8 cellular contexts compared by ENCODE assay signal in the genomic region with DNA sequence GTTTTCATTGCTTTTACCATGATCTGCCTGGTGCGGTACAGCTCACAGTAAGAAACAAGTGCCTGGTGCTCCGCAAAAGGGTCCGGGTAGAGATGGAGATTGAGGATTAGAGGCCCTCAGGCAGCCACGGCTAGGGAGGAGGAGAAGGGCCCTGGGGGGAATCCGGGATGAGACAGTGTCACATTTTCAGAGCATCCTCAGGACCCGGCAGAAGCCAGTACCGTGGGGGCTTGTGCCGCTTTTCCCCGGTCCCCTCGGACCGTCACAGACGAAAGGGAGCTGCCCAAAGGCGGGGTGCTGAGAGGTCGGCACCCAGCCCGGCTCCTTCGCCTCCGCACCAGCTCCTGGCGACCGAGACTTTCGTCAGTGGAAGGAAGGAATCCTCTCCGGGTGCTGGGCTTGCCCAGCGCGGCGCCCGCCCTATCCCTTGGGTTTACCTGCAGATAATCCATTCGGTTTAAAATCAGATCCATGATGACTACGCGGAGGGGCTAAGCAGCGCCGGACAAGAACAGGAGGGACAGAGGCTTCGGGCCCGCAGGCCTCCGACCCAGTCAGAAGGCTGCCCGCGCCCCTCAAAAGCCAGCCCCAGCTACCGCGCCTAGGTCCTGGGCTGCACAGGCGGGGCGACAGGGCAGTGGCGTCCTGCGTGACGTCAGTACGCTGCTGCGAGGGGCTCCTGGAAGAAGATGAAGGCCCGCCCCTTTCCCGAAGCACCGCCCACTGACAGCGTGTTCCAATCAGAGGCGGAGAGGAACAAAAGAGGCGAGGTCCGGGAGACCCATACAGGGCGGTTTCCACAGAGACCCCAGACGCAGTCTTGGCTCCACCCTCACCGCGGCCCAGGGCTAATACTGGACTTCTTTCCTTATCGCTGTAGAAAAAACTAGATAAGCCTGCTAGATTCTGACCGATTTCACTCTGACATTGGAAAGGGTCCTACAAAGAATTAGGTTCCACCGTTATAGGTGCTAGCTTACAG. TPM values are rescaled to one million over a fixed set of nuclear protein-coding genes. Genes with fewer than 3 reads are reported as not detected.
A peak's percentile ranks its signal among the peaks of the same experiment; 100 is the strongest.
DNase-seq lines count a peak whose midpoint lies in the region; ATAC-seq and TF ChIP-seq lines count a peak whose summit lies in the region.

A gene with protein sequence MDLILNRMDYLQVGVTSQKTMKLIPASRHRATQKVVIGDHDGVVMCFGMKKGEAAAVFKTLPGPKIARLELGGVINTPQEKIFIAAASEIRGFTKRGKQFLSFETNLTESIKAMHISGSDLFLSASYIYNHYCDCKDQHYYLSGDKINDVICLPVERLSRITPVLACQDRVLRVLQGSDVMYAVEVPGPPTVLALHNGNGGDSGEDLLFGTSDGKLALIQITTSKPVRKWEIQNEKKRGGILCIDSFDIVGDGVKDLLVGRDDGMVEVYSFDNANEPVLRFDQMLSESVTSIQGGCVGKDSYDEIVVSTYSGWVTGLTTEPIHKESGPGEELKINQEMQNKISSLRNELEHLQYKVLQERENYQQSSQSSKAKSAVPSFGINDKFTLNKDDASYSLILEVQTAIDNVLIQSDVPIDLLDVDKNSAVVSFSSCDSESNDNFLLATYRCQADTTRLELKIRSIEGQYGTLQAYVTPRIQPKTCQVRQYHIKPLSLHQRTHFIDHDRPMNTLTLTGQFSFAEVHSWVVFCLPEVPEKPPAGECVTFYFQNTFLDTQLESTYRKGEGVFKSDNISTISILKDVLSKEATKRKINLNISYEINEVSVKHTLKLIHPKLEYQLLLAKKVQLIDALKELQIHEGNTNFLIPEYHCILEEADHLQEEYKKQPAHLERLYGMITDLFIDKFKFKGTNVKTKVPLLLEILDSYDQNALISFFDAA (minus strand): TSS at position 634 of the 982 bp plus-strand sequence. CDS start 161 bp downstream, at position 473.

- peaks cover 19% of the 10 kb centered on the region for H3K36me3 Mint-ChIP-seq in activated CD4-positive, alpha-beta T cell treated with anti-CD3 and anti-CD28 coated beads, Interleukin-2, amount 10 ng/mL, durations not matched to agents 24 days and 14 days (ENCODE audit: low read depth)

- peak within 1 kb of the TSS; percentile 88 for H3K4me3 ChIP-seq in BE2C (ENCODE audit: low read depth, low read length)
- H3K4me3 ChIP-seq in colonic mucosa: peak within 1 kb of the TSS; percentile 53

- H3K9ac ChIP-seq in colonic mucosa (ENCODE audit: low read depth in 2 of 2, low read length in 2 of 2): peak within 1 kb of the TSS; percentile 79 to 84

- no peaks in the 10 kb centered on the region for H3K4me1 ChIP-seq in BE2C
- no peaks in the 10 kb centered on the region for H3K4me1 ChIP-seq in colonic mucosa

- no peaks in the 10 kb centered on the region for H3K9me3 ChIP-seq in BE2C
- H3K9me3 ChIP-seq in colonic mucosa: no peaks in the 10 kb centered on the region

- H3K4me1 Mint-ChIP-seq in activated CD4-positive, alpha-beta T cell treated with anti-CD3 and anti-CD28 coated beads, Interleukin-2, amount 10 ng/mL, durations not matched to agents 24 days and 14 days: peaks cover 12% of the 10 kb centered on the region

- TF ChIP-seq CTCF in BE2C (IDR thresholded peaks at IDR 0.05; ENCODE audit: low read depth, low read length) (no peak), colonic mucosa (IDR thresholded peaks at IDR 0.05) (no peak)

- DNase-seq in BE2C (peak; percentile 99), GM19240 (ENCODE audit: insufficient read length, low spot score) (peak; percentile 69), NCI-H526 treated with DMSO at 0.1 percent for 48 hours (lab: John Stamatoyannopoulos, UW) (peak; percentile 93), colonic mucosa (peak; percentile 100), kidney tubule cell (ENCODE audit: low spot score) (peak; percentile 97)
- DNase-seq in activated CD4-positive, alpha-beta T cell treated with anti-CD3 and anti-CD28 coated beads, Interleukin-2, amount 10 ng/mL, durations not matched to agents 24 days and 14 days: peak; percentile 99
- DNase-seq in stimulated activated CD4-positive, alpha-beta T cell treated with anti-CD3 and anti-CD28 coated beads, Interleukin-1b, Interleukin-23, amount 100 ng/mL, for 24 hours (ENCODE audit: low read depth in 4 of 4, low spot score in 1 of 4): peak; percentile 92 to 97 (median 94)

- no peaks in the 10 kb centered on the region; the same call in 1 of the 2 replicates for H3K27me3 ChIP-seq in BE2C
- H3K27me3 ChIP-seq in colonic mucosa: no peaks in the 10 kb centered on the region

- intact Hi-C loops in activated CD4-positive, alpha-beta T cell treated with anti-CD3 and anti-CD28 coated beads, Interleukin-2, amount 10 ng/mL, durations not matched to agents 24 days and 14 days (cut with micrococcal nuclease): loop anchor here (1.0 to 5.0 kb wide), 4 partner anchors 46 to 283 kb away; a partner anchor contains a TSS
- intact Hi-C loops in colonic mucosa (cut with DNase I): no loop called here

- H3K27ac ChIP-seq in colonic mucosa: peak within 1 kb of the TSS; percentile 74

- peak within 1 kb of the TSS; percentile 91 for H3K27ac Mint-ChIP-seq in activated CD4-positive, alpha-beta T cell treated with anti-CD3 and anti-CD28 coated beads, Interleukin-2, amount 10 ng/mL, durations not matched to agents 24 days and 14 days

- H3K36me3 ChIP-seq in BE2C: no peaks in the 10 kb centered on the region
- no peaks in the 10 kb centered on the region for H3K36me3 ChIP-seq in colonic mucosa

- peak; percentile 99 for ATAC-seq in HG03460 (IDR thresholded peaks at IDR 0.05; ENCODE audit: unreplicated experiment)

- peaks cover 12% of the 10 kb centered on the region for H3K27me3 Mint-ChIP-seq in activated CD4-positive, alpha-beta T cell treated with anti-CD3 and anti-CD28 coated beads, Interleukin-2, amount 10 ng/mL, durations not matched to agents 24 days and 14 days

- peaks cover 4% of the 10 kb centered on the region for H3K9me3 Mint-ChIP-seq in activated CD4-positive, alpha-beta T cell treated with anti-CD3 and anti-CD28 coated beads, Interleukin-2, amount 10 ng/mL, durations not matched to agents 24 days and 14 days

- peak within 1 kb of the TSS; percentile 98 for H3K4me3 Mint-ChIP-seq in activated CD4-positive, alpha-beta T cell treated with anti-CD3 and anti-CD28 coated beads, Interleukin-2, amount 10 ng/mL, durations not matched to agents 24 days and 14 days

RNA-seq across cellular contexts. Expression of the gene that starts here (rescaled TPM):
- polyA plus RNA-seq in BE2C (2012; ENCODE audit: insufficient read depth, insufficient read length, low read depth): 5.9 TPM
- 18.3 and 18.7 TPM in 2 replicates for total RNA-seq in activated CD4-positive, alpha-beta T cell treated with anti-CD3 and anti-CD28 coated beads, Interleukin-2, amount 10 ng/mL, durations not matched to agents 24 days and 14 days
- total RNA-seq in colonic mucosa: 10 to 100 TPM; 13.6 to 15.6 TPM

Comparison
In these comparisons a context has a peak if more than half of its experiments do, and no peak if none do; other contexts are left out.
1. Peak in every context shown above with its lines: DNase-seq, ATAC-seq, H3K4me3 ChIP-seq and H3K27ac ChIP-seq.